8 cellular contexts compared by ENCODE assay signal in genomic region chr10:37857287-37858211, GRCh38. TPM values are rescaled to one million over a fixed set of nuclear protein-coding genes. Genes with fewer than 3 reads are reported as not detected.
DNase-seq lines count a peak whose midpoint lies in the region; ATAC-seq, FAIRE-seq and TF ChIP-seq lines count a peak whose summit lies in the region.

TSS of gene ZNF248 (minus strand) at chr10:37857610. CDS start at chr10:37856310, 1,300 bp downstream.

- peaks cover 7% of the 10 kb centered on the region for H3K36me3 Mint-ChIP-seq in activated naive CD4-positive, alpha-beta T cell treated with anti-CD3 and anti-CD28 coated beads, Interleukin-2, amount 50 U/mL, for 24 hours

- TF ChIP-seq CTCF in GM06990 (IDR thresholded peaks at IDR 0.05; ENCODE audit: insufficient read depth, low read length, poor library complexity, severe bottlenecking) (no peak), NB4 (IDR thresholded peaks at IDR 0.05; ENCODE audit: low read depth, low read length) (no peak), pancreas (IDR thresholded peaks at IDR 0.05) (no peak), tibial artery (IDR thresholded peaks at IDR 0.05) (no peak)

- H3K9me3 ChIP-seq in pancreas (no peaks in the 10 kb centered on the region), tibial artery (no peaks in the 10 kb centered on the region)

- peak; percentile 94 for DNase-seq in GM06990 (ENCODE audit: extremely low read depth, insufficient read length)
- peak; percentile 93 for DNase-seq in NB4 (ENCODE audit: low read depth)
- DNase-seq in SK-N-DZ (ENCODE audit: low spot score), result peak; percentile 95
- DNase-seq in globus pallidus (ENCODE audit: low spot score), result peak; percentile 98
- DNase-seq in pancreas, result peak; percentile 96 to 99 (median 96)
- peak; percentile 96 to 98 for DNase-seq in tibial artery

- H3K9me3 Mint-ChIP-seq in activated naive CD4-positive, alpha-beta T cell treated with anti-CD3 and anti-CD28 coated beads, Interleukin-2, amount 50 U/mL, for 24 hours, result no peaks in the 10 kb centered on the region

- peaks cover 32% of the 10 kb centered on the region for H3K4me1 Mint-ChIP-seq in activated naive CD4-positive, alpha-beta T cell treated with anti-CD3 and anti-CD28 coated beads, Interleukin-2, amount 50 U/mL, for 24 hours

- peak; percentile 94 for ATAC-seq in HG02571 (IDR thresholded peaks at IDR 0.05; ENCODE audit: unreplicated experiment)
- peak; percentile 96 to 100 (median 99) for ATAC-seq in pancreas

- no peaks in the 10 kb centered on the region for H3K27me3 Mint-ChIP-seq in activated naive CD4-positive, alpha-beta T cell treated with anti-CD3 and anti-CD28 coated beads, Interleukin-2, amount 50 U/mL, for 24 hours

- 0% methylated on average over 78 to 81 of the region's 81 CpGs for WGBS in pancreas, 2 donors

- H3K4me3 ChIP-seq in GM06990 (replicated peaks; ENCODE audit: low read depth, low read length), result peak within 1 kb of the TSS; percentile 90
- peak within 1 kb of the TSS; percentile 82 for H3K4me3 ChIP-seq in NB4 (ENCODE audit: low read depth, low read length)
- peak within 1 kb of the TSS; percentile 72 to 90 (median 76) for H3K4me3 ChIP-seq in pancreas
- H3K4me3 ChIP-seq in tibial artery, result peak within 1 kb of the TSS; percentile 74 to 93

- peak; percentile 94 for TF ChIP-seq POLR2A in NB4 (IDR thresholded peaks at IDR 0.05; ENCODE audit: extremely low read depth, insufficient read length)

- H3K36me3 ChIP-seq in GM06990 (ENCODE audit: control insufficient read depth, insufficient read depth, low read length), result no peaks in the 10 kb centered on the region
- no peaks in the 10 kb centered on the region for H3K36me3 ChIP-seq in pancreas
- H3K36me3 ChIP-seq in tibial artery, result peaks cover 0 to 5% (median 3%) of the 10 kb centered on the region in 3 donors

- H3K27ac Mint-ChIP-seq in activated naive CD4-positive, alpha-beta T cell treated with anti-CD3 and anti-CD28 coated beads, Interleukin-2, amount 50 U/mL, for 24 hours, result peak within 1 kb of the TSS; percentile 97

- no peaks in the 10 kb centered on the region for H3K27me3 ChIP-seq in GM06990 (replicated peaks; ENCODE audit: control insufficient read depth, insufficient read depth, low read length)
- H3K27me3 ChIP-seq in pancreas, result no peaks in the 10 kb centered on the region
- no peaks in the 10 kb centered on the region for H3K27me3 ChIP-seq in tibial artery

- intact Hi-C loops in pancreas (cut with DNase I), result no loop called here
- intact Hi-C loops in tibial artery (cut with DNase I; ENCODE audit: low total_unique reads), result loop anchor here (10.0 kb wide), 2 partner anchors 157 to 237 kb away; partner anchors contain the start of genes ZNF33A and ZNF37A

- peak within 1 kb of the TSS; percentile 100 for H3K27ac ChIP-seq in pancreas
- H3K27ac ChIP-seq in tibial artery, result peak within 1 kb of the TSS; percentile 97 to 100

- H3K4me1 ChIP-seq in pancreas (peaks cover 5 to 15% (median 5%) of the 10 kb centered on the region in 3 donors), tibial artery (peaks cover 0 to 29% (median 8%) of the 10 kb centered on the region in 4 donors)

- FAIRE-seq in pancreas (lab: Jason Lieb, UNC), result no peak

- peak within 1 kb of the TSS; percentile 90 for H3K4me3 Mint-ChIP-seq in activated naive CD4-positive, alpha-beta T cell treated with anti-CD3 and anti-CD28 coated beads, Interleukin-2, amount 50 U/mL, for 24 hours

RNA-seq across cellular contexts. Expression of gene ZNF248, which starts in this region (rescaled TPM):
- polyA plus RNA-seq in SK-N-DZ (2014; cell fraction: cytosol; rRNA removed), result 14.5 and 15.5 TPM in 2 replicates
- 38.5 and 45.1 TPM in 2 replicates for polyA plus RNA-seq in SK-N-DZ (2014; cell fraction: nucleus; rRNA removed)
- 1 to 10 TPM; 2.7 to 8.3 (median 4.2) TPM for total RNA-seq in pancreas
- 1 to 10 TPM; 4.6 to 8.2 TPM for polyA plus RNA-seq in pancreas

Comparison
In these comparisons a context has a peak if more than half of its experiments do, and no peak if none do; other contexts are left out.
1. Peak in every context shown above with its lines: DNase-seq, ATAC-seq, H3K4me3 ChIP-seq and H3K27ac ChIP-seq.